ENCODE assay signal across 30 cellular contexts in genomic region chr3:182601597-182601996, GRCh38.
"Had no signal": no experiment of that assay in that cellular context is flagged by ENCODE, and none has a peak within 500 bp of the region (broad histone marks: within the 10 kb centered on the region; RNA-seq: fewer than 3 reads in every experiment).

No MANE protein-coding gene starts in this region.

- H3K79me2 ChIP-seq: parathyroid adenoma had no signal

- H3K36me3 ChIP-seq: neural progenitor cell, ovary, right lobe of liver, sigmoid colon, suprapubic skin, tibial artery, transverse colon, upper lobe of left lung, vagina had no signal

- H2AFZ ChIP-seq: neural progenitor cell, parathyroid adenoma had no signal

- H3K4me1 ChIP-seq: psoas muscle, sigmoid colon, suprapubic skin, testis, tibial artery, upper lobe of left lung, vagina had no signal

- H3K27ac Mint-ChIP-seq: naive B cell; naive thymus-derived CD8-positive, alpha-beta T cell; natural killer cell treated with Interleukin-12 subunit alpha and Interleukin-12 subunit beta and Interleukin-15 and Interleukin-18, amount 100 ng/mL, for 72 hours; nephron progenitor cell; neural progenitor cell; progenitor cell of endocrine pancreas; stimulated activated memory B cell treated with anti-CD40 and anti-IgM and Interleukin-4, amounts not matched to agents 10 μg/mL and 1 μg/mL and 100 μg/mL, for 72 hours; stimulated activated naive CD8-positive, alpha-beta T cell treated with anti-CD3 and anti-CD28 coated beads, Interleukin-15, amount 100 ng/mL, for 72 hours had no signal

- H3K9ac ChIP-seq: neural progenitor cell, parathyroid adenoma had no signal

- H3K36me3 Mint-ChIP-seq: naive B cell; naive thymus-derived CD8-positive, alpha-beta T cell; natural killer cell treated with Interleukin-12 subunit alpha and Interleukin-12 subunit beta and Interleukin-15 and Interleukin-18, amount 100 ng/mL, for 72 hours; stimulated activated memory B cell treated with anti-CD40 and anti-IgM and Interleukin-4, amounts not matched to agents 10 μg/mL and 1 μg/mL and 100 μg/mL, for 72 hours had no signal

- H3K27ac ChIP-seq: neural progenitor cell, ovary, parathyroid adenoma, psoas muscle, right lobe of liver, sigmoid colon, suprapubic skin, testis, tibial artery, transverse colon, upper lobe of left lung, vagina had no signal

- H3K27me3 ChIP-seq: neural progenitor cell, ovary, right lobe of liver, sigmoid colon, suprapubic skin, testis, tibial artery, transverse colon, upper lobe of left lung, vagina had no signal

- H3K4me2 ChIP-seq: neural progenitor cell had no signal

- DNase-seq: naive B cell; naive thymus-derived CD8-positive, alpha-beta T cell; nephron progenitor cell; occipital lobe; ovary; posterior cingulate gyrus; psoas muscle; right cardiac atrium; right lobe of liver; sigmoid colon; small intestine; stimulated activated CD4-positive, alpha-beta T cell treated with anti-CD3 and anti-CD28 coated beads, Interleukin-15, amount 100 ng/mL, for 24 hours; stimulated activated CD4-positive, alpha-beta T cell treated with anti-CD3 and anti-CD28 coated beads, Interleukin-2, amount 100 ng/mL, for 24 hours; stimulated activated CD4-positive, alpha-beta T cell treated with anti-CD3 and anti-CD28 coated beads, Interleukin-2, amount 100 ng/mL, for 48 hours; stimulated activated CD4-positive, alpha-beta T cell treated with anti-CD3 and anti-CD28 coated beads, Interleukin-4, amount 100 ng/mL, for 24 hours; stimulated activated naive CD4-positive, alpha-beta T cell; stimulated activated naive CD8-positive, alpha-beta T cell treated with anti-CD3 and anti-CD28 coated beads, Interleukin-15, amount 100 ng/mL, for 72 hours; stimulated activated naive CD8-positive, alpha-beta T cell treated with anti-CD3 and anti-CD28 coated beads, Interleukin-15, Interleukin-2, amounts not matched to agents 100 U/mL and 50 U/mL, for 24 hours; substantia nigra; testis; tibial artery; transverse colon; upper lobe of left lung had no signal

- ATAC-seq: naive thymus-derived CD8-positive, alpha-beta T cell; natural killer cell treated with Interleukin-12 subunit alpha and Interleukin-12 subunit beta and Interleukin-15 and Interleukin-18, amount 100 ng/mL, for 72 hours; psoas muscle; right cardiac atrium; right lobe of liver; stimulated activated memory B cell treated with anti-CD40 and anti-IgM and Interleukin-4, amounts not matched to agents 10 μg/mL and 1 μg/mL and 100 μg/mL, for 72 hours; stimulated activated naive CD8-positive, alpha-beta T cell treated with anti-CD3 and anti-CD28 coated beads, Interleukin-15, amount 100 ng/mL, for 72 hours; stimulated activated naive CD8-positive, alpha-beta T cell treated with anti-CD3 and anti-CD28 coated beads, Interleukin-15, Interleukin-2, amounts not matched to agents 100 U/mL and 50 U/mL, for 24 hours had no signal

- H3K4me1 Mint-ChIP-seq: naive B cell; naive thymus-derived CD8-positive, alpha-beta T cell; stimulated activated memory B cell treated with anti-CD40 and anti-IgM and Interleukin-4, amounts not matched to agents 10 μg/mL and 1 μg/mL and 100 μg/mL, for 72 hours; stimulated activated naive CD8-positive, alpha-beta T cell treated with anti-CD3 and anti-CD28 coated beads, Interleukin-15, amount 100 ng/mL, for 72 hours had no signal

- H3K4me3 ChIP-seq: neural progenitor cell, ovary, psoas muscle, right lobe of liver, sigmoid colon, suprapubic skin, testis, tibial artery, transverse colon, upper lobe of left lung, vagina had no signal

- H3K9me3 Mint-ChIP-seq: naive thymus-derived CD8-positive, alpha-beta T cell; natural killer cell treated with Interleukin-12 subunit alpha and Interleukin-12 subunit beta and Interleukin-15 and Interleukin-18, amount 100 ng/mL, for 72 hours; stimulated activated memory B cell treated with anti-CD40 and anti-IgM and Interleukin-4, amounts not matched to agents 10 μg/mL and 1 μg/mL and 100 μg/mL, for 72 hours; stimulated activated naive CD8-positive, alpha-beta T cell treated with anti-CD3 and anti-CD28 coated beads, Interleukin-15, amount 100 ng/mL, for 72 hours had no signal

- H3K4me3 Mint-ChIP-seq: naive B cell; naive thymus-derived CD8-positive, alpha-beta T cell; natural killer cell treated with Interleukin-12 subunit alpha and Interleukin-12 subunit beta and Interleukin-15 and Interleukin-18, amount 100 ng/mL, for 72 hours; nephron progenitor cell; neural progenitor cell; stimulated activated memory B cell treated with anti-CD40 and anti-IgM and Interleukin-4, amounts not matched to agents 10 μg/mL and 1 μg/mL and 100 μg/mL, for 72 hours; stimulated activated naive CD8-positive, alpha-beta T cell treated with anti-CD3 and anti-CD28 coated beads, Interleukin-15, amount 100 ng/mL, for 72 hours had no signal

- H3K9me3 ChIP-seq: ovary, psoas muscle, right lobe of liver, sigmoid colon, suprapubic skin, testis, tibial artery, transverse colon, upper lobe of left lung, vagina had no signal
